15 cellular contexts compared by ENCODE assay signal in genomic region chr22:43279867-43280519, GRCh38.
DNase-seq lines count a peak whose midpoint lies in the region; ATAC-seq, FAIRE-seq and TF ChIP-seq lines count a peak whose summit lies in the region.
"Had no signal": no experiment of that assay in that cellular context is flagged by ENCODE, and none has a peak within 500 bp of the region (broad histone marks: within the 10 kb centered on the region; RNA-seq: fewer than 3 reads in every experiment).

No MANE protein-coding gene starts in this region.

- H3K27ac ChIP-seq in H1 (ENCODE audit: low read depth, low read length) = no peak overlapping the region
- peak overlapping the region; percentile 29 for H3K27ac ChIP-seq in neural progenitor cell
- H3K27ac ChIP-seq: BLaER1 treated with 17β-estradiol and CSF1 and Interleukin-3, amounts not matched to agents 10 nM and 100 nM had no signal

- H3K18ac ChIP-seq in H1 (ENCODE audit: extremely low read depth, low read length) = no peak overlapping the region

- H3K27me3 ChIP-seq in H1 (replicated peaks in 1 of 4; ENCODE audit: control insufficient read depth in 3 of 4, extremely low read depth in 1 of 4, insufficient read depth in 3 of 4, low read length in 3 of 4) = no peaks in the 10 kb centered on the region
- H3K27me3 ChIP-seq in neural progenitor cell = no peaks in the 10 kb centered on the region

- peak overlapping the region in 1 of 2 donors; percentile 22 for H3K27ac Mint-ChIP-seq in stimulated activated naive CD8-positive, alpha-beta T cell treated with anti-CD3 and anti-CD28 coated beads, Interleukin-15, amount 100 ng/mL, for 72 hours
- H3K27ac Mint-ChIP-seq in neural progenitor cell = no peak overlapping the region
- H3K27ac Mint-ChIP-seq: CD4-positive, CD25-positive, alpha-beta regulatory T cell had no signal

- no peaks in the 10 kb centered on the region for H3K79me1 ChIP-seq in H1 (ENCODE audit: low read depth, low read length)

- H3F3A ChIP-seq in neural progenitor cell (ENCODE audit: low read depth) = peaks cover 11% of the 10 kb centered on the region

- peak; percentile 49 for ATAC-seq in stimulated activated naive CD8-positive, alpha-beta T cell treated with anti-CD3 and anti-CD28 coated beads, Interleukin-15, amount 100 ng/mL, for 72 hours
- no peak for ATAC-seq in stimulated activated naive CD8-positive, alpha-beta T cell treated with anti-CD3 and anti-CD28 coated beads, Interleukin-15, Interleukin-2, amounts not matched to agents 100 U/mL and 50 U/mL, for 24 hours
- ATAC-seq: HepG2 had no signal

- H3K79me2 ChIP-seq in H1 (ENCODE audit: control insufficient read depth in 1 of 2, insufficient read depth in 2 of 2, low read length in 2 of 2) (no peaks in the 10 kb centered on the region), neural progenitor cell (ENCODE audit: low read depth) (no peaks in the 10 kb centered on the region)

- H3K4me3 Mint-ChIP-seq in stimulated activated naive CD8-positive, alpha-beta T cell treated with anti-CD3 and anti-CD28 coated beads, Interleukin-15, amount 100 ng/mL, for 72 hours = no peak overlapping the region
- no peak overlapping the region for H3K4me3 Mint-ChIP-seq in neural progenitor cell
- H3K4me3 Mint-ChIP-seq: CD4-positive, CD25-positive, alpha-beta regulatory T cell had no signal

- no peak for DNase-seq in stimulated activated naive CD8-positive, alpha-beta T cell treated with anti-CD3 and anti-CD28 coated beads, Interleukin-15, amount 100 ng/mL, for 72 hours
- no peak for DNase-seq in stimulated activated naive CD8-positive, alpha-beta T cell treated with anti-CD3 and anti-CD28 coated beads, Interleukin-15, Interleukin-2, amounts not matched to agents 100 U/mL and 50 U/mL, for 24 hours
- no peak for DNase-seq in H1 (ENCODE audit: low read depth in 1 of 2, low spot score in 2 of 2)
- peak; percentile 59 for DNase-seq in neural progenitor cell (ENCODE audit: low spot score)
- no peak for DNase-seq in islet precursor cell
- no peak for DNase-seq in activated gamma-delta T cell (lab: John Stamatoyannopoulos, UW)
- no peak for DNase-seq in NCI-H1048 (lab: John Stamatoyannopoulos, UW)
- DNase-seq: ACHN; CD4-positive, CD25-positive, alpha-beta regulatory T cell; DMS53; GF-D8 had no signal

- no peak for TF ChIP-seq RAD21 in H1 (IDR thresholded peaks at IDR 0.05 in 1 of 2, conservative IDR thresholded peaks at IDR 0.05 in 1 of 2; ENCODE audit: low read depth in 2 of 2, low read length in 2 of 2)

- H3K4me1 ChIP-seq in H1 (replicated peaks in 1 of 4; ENCODE audit: control insufficient read depth in 3 of 4, insufficient read depth in 4 of 4, low read length in 3 of 4) = peaks cover 3 to 20% (median 13%) of the 10 kb centered on the region in 4 experiments; a peak in 6 of 7 replicates
- peaks cover 22% of the 10 kb centered on the region for H3K4me1 ChIP-seq in neural progenitor cell

- peak overlapping the region; percentile 2; the same call in 1 of the 2 replicates for H2BK12ac ChIP-seq in H1 (ENCODE audit: low read depth, low read length)

- TF ChIP-seq CTCF in H1 (IDR thresholded peaks at IDR 0.05; ENCODE audit: control extremely low read depth in 1 of 3, insufficient read depth in 1 of 3, low read depth in 1 of 3, low read length in 3 of 3) (no peak), neural progenitor cell (IDR thresholded peaks at IDR 0.05) (no peak)

- no peak overlapping the region for H3K4ac ChIP-seq in H1 (replicated peaks; ENCODE audit: insufficient read length, low read depth, low read length)

- H3K4me3 ChIP-seq in H1 (ENCODE audit: extremely low read depth in 1 of 4, insufficient read depth in 2 of 4, low read depth in 3 of 4, low read length in 4 of 4) (no peak overlapping the region), neural progenitor cell (no peak overlapping the region)
- H3K4me3 ChIP-seq: BLaER1 treated with 17β-estradiol and CSF1 and Interleukin-3, amounts not matched to agents 10 nM and 100 nM had no signal

- FAIRE-seq in H1 (lab: Jason Lieb, UNC) = no peak
- FAIRE-seq: H54, HepG2, HTR-8/SVneo had no signal

- no peak overlapping the region for H3K23ac ChIP-seq in H1 (ENCODE audit: insufficient read length)

- no peak overlapping the region for H4K91ac ChIP-seq in H1 (replicated peaks; ENCODE audit: insufficient read length, low read length)

- H3K4me2 ChIP-seq in H1 (ENCODE audit: insufficient read depth in 1 of 2, low read depth in 2 of 2, low read length in 2 of 2) (peak overlapping the region in 1 of 2 experiments; percentile 28; a peak in 2 of 4 replicates), neural progenitor cell (peak overlapping the region; percentile 38)
- H3K4me2 ChIP-seq: BLaER1 treated with 17β-estradiol and CSF1 and Interleukin-3, amounts not matched to agents 10 nM and 100 nM had no signal

- H4K20me1 ChIP-seq in H1 (replicated peaks in 1 of 2; ENCODE audit: control insufficient read depth in 1 of 2, insufficient read depth in 2 of 2, low read length in 2 of 2) (peaks cover 0 to 2% of the 10 kb centered on the region in 2 experiments), neural progenitor cell (ENCODE audit: low read depth) (peaks cover 20% of the 10 kb centered on the region)

- POLR2A ChIA-PET in H1 (lab: Charles Lee; ENCODE audit: partially characterized antibody) = no interaction called here

- no peak overlapping the region for H4K5ac ChIP-seq in H1 (ENCODE audit: insufficient read length, low read depth, low read length)

- 0 out of 2 replicates have a peak overlapping the region, but pooled peaks have one; percentile 24 for H2AK5ac ChIP-seq in H1 (ENCODE audit: low read depth, low read length)

- no peak overlapping the region for H2BK20ac ChIP-seq in H1 (ENCODE audit: low read length)

- no peak overlapping the region for H4K8ac ChIP-seq in H1 (ENCODE audit: extremely low read depth, insufficient read depth, low read length)

- H3K9me3 Mint-ChIP-seq in stimulated activated naive CD8-positive, alpha-beta T cell treated with anti-CD3 and anti-CD28 coated beads, Interleukin-15, amount 100 ng/mL, for 72 hours = no peaks in the 10 kb centered on the region
- H3K9me3 Mint-ChIP-seq in neural progenitor cell = no peaks in the 10 kb centered on the region
- H3K9me3 Mint-ChIP-seq: CD4-positive, CD25-positive, alpha-beta regulatory T cell had no signal

- no peak for TF ChIP-seq EP300 in H1 (IDR thresholded peaks at IDR 0.05; ENCODE audit: borderline replicate concordance in 1 of 2, low read depth in 2 of 2, low read length in 2 of 2)

- H3K56ac ChIP-seq in H1 (replicated peaks; ENCODE audit: insufficient read length, low read depth, low read length) = no peak overlapping the region

- H3K23me2 ChIP-seq in H1 (ENCODE audit: low read depth, low read length) = no peaks in the 10 kb centered on the region; the same call in 1 of the 2 replicates

- H3K9ac ChIP-seq in H1 (replicated peaks in 1 of 4; ENCODE audit: extremely low read depth in 1 of 4, low read depth in 3 of 4, low read length in 3 of 4) (no peak overlapping the region), neural progenitor cell (no peak overlapping the region)

- no peaks in the 10 kb centered on the region for H3K27me3 Mint-ChIP-seq in stimulated activated naive CD8-positive, alpha-beta T cell treated with anti-CD3 and anti-CD28 coated beads, Interleukin-15, amount 100 ng/mL, for 72 hours
- peaks cover 13% of the 10 kb centered on the region for H3K27me3 Mint-ChIP-seq in neural progenitor cell (ENCODE audit: insufficient read depth, low read depth)
- H3K27me3 Mint-ChIP-seq: CD4-positive, CD25-positive, alpha-beta regulatory T cell had no signal

- H2BK120ac ChIP-seq in H1 (replicated peaks; ENCODE audit: low read depth, low read length) = no peak overlapping the region

- H2BK5ac ChIP-seq in H1 (ENCODE audit: low read depth, low read length) = no peak overlapping the region

- peaks cover 7% of the 10 kb centered on the region for H3K4me1 Mint-ChIP-seq in stimulated activated naive CD8-positive, alpha-beta T cell treated with anti-CD3 and anti-CD28 coated beads, Interleukin-15, amount 100 ng/mL, for 72 hours
- H3K4me1 Mint-ChIP-seq in neural progenitor cell = peaks cover 22% of the 10 kb centered on the region
- H3K4me1 Mint-ChIP-seq: CD4-positive, CD25-positive, alpha-beta regulatory T cell had no signal

- H3K36me3 ChIP-seq in H1 (ENCODE audit: control insufficient read depth in 2 of 4, insufficient read depth in 4 of 4, low read length in 3 of 4) (no peaks in the 10 kb centered on the region), neural progenitor cell (no peaks in the 10 kb centered on the region)
- H3K36me3 ChIP-seq: BLaER1 treated with 17β-estradiol and CSF1 and Interleukin-3, amounts not matched to agents 10 nM and 100 nM had no signal

- H3K36me3 Mint-ChIP-seq in neural progenitor cell = no peaks in the 10 kb centered on the region
- H3K36me3 Mint-ChIP-seq: CD4-positive, CD25-positive, alpha-beta regulatory T cell had no signal

- WGBS in H1 (ENCODE audit: extremely low coverage in 1 of 2, insufficient coverage in 1 of 2, insufficient read length in 1 of 2, insufficient replicate concordance in 2 of 2, low coverage in 1 of 2, low lambda C conversion rate in 2 of 2, missing lambda C conversion rate in 1 of 2), 2 experiments = 63% methylated on average over 15 of the region's 20 CpGs; no CpG with 5 or more reads in 1 of the 2 experiments

- no peak overlapping the region for H3K14ac ChIP-seq in H1 (ENCODE audit: insufficient read length)

- H2BK15ac ChIP-seq in H1 (ENCODE audit: low read length) = peak overlapping the region; percentile 8; the same call in 1 of the 2 replicates

- H3K9me3 ChIP-seq in H1 (ENCODE audit: insufficient read depth in 2 of 2, low read depth in 1 of 2, low read length in 1 of 2) = no peaks in the 10 kb centered on the region
- no peaks in the 10 kb centered on the region for H3K9me3 ChIP-seq in neural progenitor cell (ENCODE audit: low read depth)
- H3K9me3 ChIP-seq: BLaER1 treated with 17β-estradiol and CSF1 and Interleukin-3, amounts not matched to agents 10 nM and 100 nM had no signal

- TF ChIP-seq POLR2A in H1 (IDR thresholded peaks at IDR 0.05; ENCODE audit: control extremely low read depth in 1 of 2, low read depth in 2 of 2, low read length in 2 of 2) = no peak

- CTCF ChIA-PET in H1 (lab: Charles Lee; ENCODE audit: partially characterized antibody) = interaction anchor here (1.6 to 18.2 kb wide), 5 partner anchors 10 to 104 kb away, joined by 3 to 388 read pairs (median 257); partner anchors contain the start of gene SCUBE1

- H2AFZ ChIP-seq in H1 (ENCODE audit: low read length) (no peak overlapping the region), neural progenitor cell (replicated peaks) (no peak overlapping the region)

TF ChIP-seq in H1, 55 proteins besides CTCF, POLR2A, EP300 and RAD21 (continues in another document):
- TF ChIP-seq SP2 (IDR thresholded peaks at IDR 0.05; ENCODE audit: low read length) (no peak), KDM4A (IDR thresholded peaks at IDR 0.05; ENCODE audit: low read depth, low read length, severe bottlenecking) (no peak)
